In genomic region chr11:127651175-127651887, GRCh38 we compare ENCODE assay signal across 16 cellular contexts.
A peak's percentile ranks its signal among the peaks of the same experiment; 100 is the strongest.
DNase-seq lines count a peak whose midpoint lies in the region; ATAC-seq and TF ChIP-seq lines count a peak whose summit lies in the region.
"Had no signal": no experiment of that assay in that cellular context is flagged by ENCODE, and none has a peak within 500 bp of the region (broad histone marks: within the 10 kb centered on the region; RNA-seq: fewer than 3 reads in every experiment).

No MANE protein-coding gene starts in this region.

- H3K9ac ChIP-seq in mammary epithelial cell (ENCODE audit: insufficient read depth, low read length) = no peak overlapping the region
- H3K9ac ChIP-seq: BLaER1 treated with 17β-estradiol and CSF1 and Interleukin-3, amounts not matched to agents 10 nM and 100 nM had no signal

- peaks cover 6% of the 10 kb centered on the region for H3K4me1 ChIP-seq in mammary epithelial cell (ENCODE audit: insufficient read depth, low read length)
- no peaks in the 10 kb centered on the region for H3K4me1 ChIP-seq in effector memory CD4-positive, alpha-beta T cell (ENCODE audit: control insufficient read depth, insufficient read depth, low read length, poor library complexity, severe bottlenecking)
- H3K4me1 ChIP-seq: BLaER1 treated with 17β-estradiol and CSF1 and Interleukin-3, amounts not matched to agents 10 nM and 100 nM; prostate gland had no signal

- H3K4me3 ChIP-seq in BJ (ENCODE audit: low read depth, low read length) (no peak overlapping the region), mammary epithelial cell (replicated peaks in 1 of 3; ENCODE audit: insufficient read depth in 1 of 3, low read depth in 2 of 3, low read length in 3 of 3) (no peak overlapping the region)
- H3K4me3 ChIP-seq in effector memory CD4-positive, alpha-beta T cell (ENCODE audit: insufficient read depth, low read depth, low read length, poor library complexity, severe bottlenecking) = no peak overlapping the region
- H3K4me3 ChIP-seq: BLaER1 treated with 17β-estradiol and CSF1 and Interleukin-3, amounts not matched to agents 10 nM and 100 nM; K562; prostate gland had no signal

- no TSS peak for BruUV-seq in mammary epithelial cell (replicated peaks; lab: Mats Ljungman, UMichigan)

- no peak overlapping the region for H3K27ac Mint-ChIP-seq in effector memory CD8-positive, alpha-beta T cell
- H3K27ac Mint-ChIP-seq: stimulated activated naive B cell treated with anti-CD40 and anti-IgM and Interleukin-4, amounts not matched to agents 10 μg/mL and 1 μg/mL and 100 μg/mL, for 72 hours had no signal

- H3K4me3 Mint-ChIP-seq in effector memory CD8-positive, alpha-beta T cell = no peak overlapping the region
- H3K4me3 Mint-ChIP-seq: stimulated activated naive B cell treated with anti-CD40 and anti-IgM and Interleukin-4, amounts not matched to agents 10 μg/mL and 1 μg/mL and 100 μg/mL, for 72 hours had no signal

- no peak overlapping the region for H3K27ac ChIP-seq in mammary epithelial cell (ENCODE audit: insufficient read depth, low read depth, low read length)
- no peak overlapping the region for H3K27ac ChIP-seq in effector memory CD4-positive, alpha-beta T cell (ENCODE audit: insufficient read depth, low read length, poor library complexity, severe bottlenecking)
- H3K27ac ChIP-seq: BLaER1 treated with 17β-estradiol and CSF1 and Interleukin-3, amounts not matched to agents 10 nM and 100 nM; prostate gland had no signal

- no peaks in the 10 kb centered on the region for H3K27me3 Mint-ChIP-seq in effector memory CD8-positive, alpha-beta T cell
- H3K27me3 Mint-ChIP-seq: stimulated activated naive B cell treated with anti-CD40 and anti-IgM and Interleukin-4, amounts not matched to agents 10 μg/mL and 1 μg/mL and 100 μg/mL, for 72 hours had no signal

- no peak for ATAC-seq in GM21576 (IDR thresholded peaks at IDR 0.05; ENCODE audit: unreplicated experiment)
- ATAC-seq in effector memory CD8-positive, alpha-beta T cell (replicated peaks) = no peak
- ATAC-seq: activated CD4-positive, CD25-positive, alpha-beta regulatory T cell treated with anti-CD3 and anti-CD28 coated beads, Interleukin-2, amount 50 U/mL, for 24 hours; K562; stimulated activated naive B cell treated with anti-CD40 and anti-IgM and Interleukin-4, amounts not matched to agents 10 μg/mL and 1 μg/mL and 100 μg/mL, for 72 hours had no signal

- DNase-seq in BJ (ENCODE audit: low read depth) (peak; percentile 78), HT-29 (ENCODE audit: low spot score) (peak; percentile 28), mammary epithelial cell (peak; percentile 73), myocyte (ENCODE audit: low read depth) (peak; percentile 12), NCI-H69 (lab: John Stamatoyannopoulos, UW) (no peak)
- DNase-seq in effector memory CD4-positive, alpha-beta T cell = no peak
- DNase-seq in effector memory CD8-positive, alpha-beta T cell = no peak
- DNase-seq: activated T-cell treated with anti-CD3 and anti-CD28 coated beads for 4 hours; amygdala; NCI-H187 treated with DMSO at 0.1 percent for 48 hours; stimulated activated naive B cell treated with anti-CD40 and anti-IgM and Interleukin-4, amounts not matched to agents 10 μg/mL and 1 μg/mL and 100 μg/mL, for 72 hours had no signal

- H3K4me2 ChIP-seq in mammary epithelial cell (ENCODE audit: insufficient read depth, low read depth, low read length) = no peak overlapping the region
- H3K4me2 ChIP-seq: BLaER1 treated with 17β-estradiol and CSF1 and Interleukin-3, amounts not matched to agents 10 nM and 100 nM had no signal

- CTCF ChIA-PET in BJ (lab: Yijun Ruan, JAX) = interaction anchor here (1.0 kb wide), 1 partner anchor 193 kb away, joined by 3 read pairs; no protein-coding TSS in a partner anchor
- CTCF ChIA-PET in mammary epithelial cell (lab: Charles Lee; ENCODE audit: low non-redundant PET) = no interaction called here

- in situ Hi-C loops in mammary epithelial cell (cut with MboI; ENCODE audit: low sequenced_read_pairs in 2 of 2) = no loop called here

- peaks cover 0 to 6% of the 10 kb centered on the region in 2 donors for H3K9me3 Mint-ChIP-seq in effector memory CD8-positive, alpha-beta T cell

- no peak overlapping the region for H2AFZ ChIP-seq in mammary epithelial cell (ENCODE audit: low read depth, low read length)

- H4K20me1 ChIP-seq in mammary epithelial cell (ENCODE audit: insufficient read depth, low read length) = no peaks in the 10 kb centered on the region
- H4K20me1 ChIP-seq: BLaER1 treated with 17β-estradiol and CSF1 and Interleukin-3, amounts not matched to agents 10 nM and 100 nM had no signal

- H3K27me3 ChIP-seq in BJ (ENCODE audit: control insufficient read depth, insufficient read depth, low read length) (no peaks in the 10 kb centered on the region), mammary epithelial cell (ENCODE audit: insufficient read depth, low read length) (no peaks in the 10 kb centered on the region)
- no peaks in the 10 kb centered on the region for H3K27me3 ChIP-seq in effector memory CD4-positive, alpha-beta T cell (replicated peaks; ENCODE audit: control insufficient read depth, insufficient read depth, low read length, poor library complexity, severe bottlenecking)
- H3K27me3 ChIP-seq: BLaER1 treated with 17β-estradiol and CSF1 and Interleukin-3, amounts not matched to agents 10 nM and 100 nM had no signal

- WGBS in mammary epithelial cell (ENCODE audit: low coverage, missing lambda C conversion rate) = 33% methylated on average over 5 of the region's 5 CpGs

- H3K9me3 ChIP-seq in mammary epithelial cell (replicated peaks; ENCODE audit: insufficient read depth, low read length) = no peaks in the 10 kb centered on the region
- no peaks in the 10 kb centered on the region for H3K9me3 ChIP-seq in effector memory CD4-positive, alpha-beta T cell (ENCODE audit: control insufficient read depth, low read length)
- H3K9me3 ChIP-seq: BLaER1 treated with 17β-estradiol and CSF1 and Interleukin-3, amounts not matched to agents 10 nM and 100 nM; prostate gland had no signal

- intact Hi-C loops in mammary epithelial cell (cut with micrococcal nuclease) = no loop called here

- H3K36me3 ChIP-seq in BJ (ENCODE audit: control insufficient read depth, insufficient read depth, low read length) (no peaks in the 10 kb centered on the region), mammary epithelial cell (ENCODE audit: insufficient read depth, low read length) (no peaks in the 10 kb centered on the region)
- H3K36me3 ChIP-seq in effector memory CD4-positive, alpha-beta T cell (ENCODE audit: control insufficient read depth, insufficient read depth, low read length) = no peaks in the 10 kb centered on the region
- H3K36me3 ChIP-seq: BLaER1 treated with 17β-estradiol and CSF1 and Interleukin-3, amounts not matched to agents 10 nM and 100 nM; prostate gland had no signal

- H3K4me1 Mint-ChIP-seq in effector memory CD8-positive, alpha-beta T cell (ENCODE audit: low read depth in 2 of 2) = no peaks in the 10 kb centered on the region
- H3K4me1 Mint-ChIP-seq: stimulated activated naive B cell treated with anti-CD40 and anti-IgM and Interleukin-4, amounts not matched to agents 10 μg/mL and 1 μg/mL and 100 μg/mL, for 72 hours had no signal

- H3K36me3 Mint-ChIP-seq in effector memory CD8-positive, alpha-beta T cell (ENCODE audit: insufficient read depth) = peaks cover 4% of the 10 kb centered on the region
- H3K36me3 Mint-ChIP-seq: stimulated activated naive B cell treated with anti-CD40 and anti-IgM and Interleukin-4, amounts not matched to agents 10 μg/mL and 1 μg/mL and 100 μg/mL, for 72 hours had no signal

- dilution Hi-C loops in mammary epithelial cell (cut with HindIII; ENCODE audit: low sequenced_read_pairs) = no loop called here

- POLR2A ChIA-PET in BJ (lab: Charles Lee) = no interaction called here

- H3K79me2 ChIP-seq in mammary epithelial cell (ENCODE audit: insufficient read depth, low read length) = no peaks in the 10 kb centered on the region

- TF ChIP-seq CTCF in BJ (IDR thresholded peaks at IDR 0.05; ENCODE audit: insufficient read depth, low read depth, low read length) (no peak), mammary epithelial cell (conservative IDR thresholded peaks at IDR 0.05 in 1 of 2, IDR thresholded peaks at IDR 0.05 in 1 of 2; ENCODE audit: extremely low read depth in 1 of 2, insufficient read depth in 1 of 2, low read depth in 1 of 2, low read length in 2 of 2) (no peak)

Comparison
In these comparisons a context has a peak if more than half of its experiments do, and no peak if none do; other contexts are left out.
1. DNase-seq: peak in BJ (single experiment), HT-29 (single experiment), mammary epithelial cell (single experiment) and myocyte (single experiment); none in effector memory CD4-positive, alpha-beta T cell (0 of 3), NCI-H69 (single experiment) and effector memory CD8-positive, alpha-beta T cell (0 of 3).